ENCODE assay signal across 18 cellular contexts in the genomic region with DNA sequence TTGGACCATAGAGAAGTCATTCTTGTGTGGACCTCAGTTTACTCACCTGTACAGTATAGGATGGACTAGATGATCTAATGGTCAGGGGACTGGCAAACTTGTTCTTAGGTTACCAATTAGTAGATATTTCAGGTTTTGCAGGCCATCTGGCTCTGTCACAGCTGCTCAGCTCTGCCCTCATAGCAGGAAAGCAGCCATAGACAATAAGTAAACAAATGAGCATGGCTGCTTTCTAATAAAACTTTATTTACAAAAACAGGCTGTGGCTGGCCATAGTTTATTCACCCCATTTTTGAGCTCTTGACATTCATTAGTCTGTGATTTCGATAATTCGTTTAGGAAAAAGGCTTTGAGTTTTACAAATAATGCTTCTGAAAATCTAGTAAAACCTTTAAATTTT. TPM values are rescaled to one million over a fixed set of nuclear protein-coding genes. Genes with fewer than 3 reads are reported as not detected.
DNase-seq lines count a peak whose midpoint lies in the region; ATAC-seq, FAIRE-seq and TF ChIP-seq lines count a peak whose summit lies in the region.
"Had no signal": no experiment of that assay in that cellular context is flagged by ENCODE, and none has a peak within 500 bp of the region (broad histone marks: within the 10 kb centered on the region; RNA-seq: fewer than 3 reads in every experiment).

No MANE protein-coding gene starts in this region.

- TF ChIP-seq POLR2A in K562 (conservative IDR thresholded peaks at IDR 0.05) (no peak), sigmoid colon (IDR thresholded peaks at IDR 0.05) (no peak)

- CTCF ChIA-PET in CD4-positive, alpha-beta T cell (lab: Charles Lee), result no interaction called here
- CTCF ChIA-PET in K562 (lab: Yijun Ruan, JAX; ENCODE audit: low intra/inter-chr PET ratio), result no interaction called here
- CTCF ChIA-PET in mammary epithelial cell (lab: Charles Lee; ENCODE audit: low non-redundant PET), result no interaction called here

- H3K9ac ChIP-seq in Loucy (ENCODE audit: low read depth, low read length, poor library complexity, severe bottlenecking) (no peak overlapping the region), K562 (ENCODE audit: insufficient read depth in 1 of 2, low read depth in 2 of 2, low read length in 2 of 2) (no peak overlapping the region), mammary epithelial cell (ENCODE audit: insufficient read depth, low read length) (no peak overlapping the region)
- H3K9ac ChIP-seq: BLaER1 had no signal

- H3K27ac Mint-ChIP-seq in CD4-positive, alpha-beta T cell, result peak overlapping the region; percentile 32
- H3K27ac Mint-ChIP-seq: T-cell had no signal

- H3K36me3 ChIP-seq in Loucy (ENCODE audit: insufficient read depth, low read length), result peaks cover 4% of the 10 kb centered on the region; the same call in 1 of the 2 replicates
- peaks cover 2% of the 10 kb centered on the region; the same call in 1 of the 3 replicates for H3K36me3 ChIP-seq in K562 (ENCODE audit: control insufficient read depth, insufficient read depth, low read length)
- no peaks in the 10 kb centered on the region for H3K36me3 ChIP-seq in sigmoid colon
- no peaks in the 10 kb centered on the region for H3K36me3 ChIP-seq in mammary epithelial cell (ENCODE audit: insufficient read depth, low read length)

- peaks cover 4% of the 10 kb centered on the region; the same call in 1 of the 2 replicates for H3F3A ChIP-seq in Loucy (ENCODE audit: low read depth)

- no peak for TF ChIP-seq RAD21 in K562 (CRISPR knock-in tag; conservative IDR thresholded peaks at IDR 0.05 in 1 of 2, IDR thresholded peaks at IDR 0.05 in 1 of 2)

- H4K20me1 ChIP-seq in Loucy (ENCODE audit: insufficient read depth, low read length, poor library complexity, severe bottlenecking) (peaks cover 95% of the 10 kb centered on the region), K562 (replicated peaks; ENCODE audit: control insufficient read depth, insufficient read depth, low read length) (no peaks in the 10 kb centered on the region; the same call in 1 of the 2 replicates), mammary epithelial cell (ENCODE audit: insufficient read depth, low read length) (no peaks in the 10 kb centered on the region)

- peak overlapping the region; percentile 17 for H3K4me2 ChIP-seq in Loucy (ENCODE audit: low read depth, low read length, poor library complexity, severe bottlenecking)
- no peak overlapping the region for H3K4me2 ChIP-seq in K562 (ENCODE audit: insufficient read depth, low read length)
- H3K4me2 ChIP-seq in mammary epithelial cell (ENCODE audit: insufficient read depth, low read depth, low read length), result no peak overlapping the region
- H3K4me2 ChIP-seq: BLaER1 had no signal

- H3K4me3 Mint-ChIP-seq in CD4-positive, alpha-beta T cell, result peak overlapping the region; percentile 20

- peaks cover 90% of the 10 kb centered on the region for H3K4me1 Mint-ChIP-seq in CD4-positive, alpha-beta T cell (ENCODE audit: low read depth)

- no peaks in the 10 kb centered on the region for H3K27me3 ChIP-seq in CD4-positive, alpha-beta T cell (ENCODE audit: control insufficient read depth, insufficient read depth, low read length)
- H3K27me3 ChIP-seq in Loucy (ENCODE audit: insufficient read depth, low read length, poor library complexity, severe bottlenecking) (no peaks in the 10 kb centered on the region), K562 (ENCODE audit: control insufficient read depth in 2 of 2, insufficient read depth in 2 of 2, low read length in 2 of 2) (no peaks in the 10 kb centered on the region), sigmoid colon (no peaks in the 10 kb centered on the region), mammary epithelial cell (ENCODE audit: insufficient read depth, low read length) (no peaks in the 10 kb centered on the region)
- H3K27me3 ChIP-seq: BLaER1 had no signal

- TF ChIP-seq EP300 in K562 (IDR thresholded peaks at IDR 0.05; ENCODE audit: low read length) (no peak), sigmoid colon (IDR thresholded peaks at IDR 0.05) (no peak)

- no peaks in the 10 kb centered on the region for H3K9me3 ChIP-seq in CD4-positive, alpha-beta T cell (ENCODE audit: control insufficient read depth, low read length)
- H3K9me3 ChIP-seq in Loucy (ENCODE audit: insufficient read depth, low read depth, low read length), result no peaks in the 10 kb centered on the region
- H3K9me3 ChIP-seq in K562 (replicated peaks; ENCODE audit: control insufficient read depth, insufficient read depth, low read depth, low read length), result no peaks in the 10 kb centered on the region
- no peaks in the 10 kb centered on the region for H3K9me3 ChIP-seq in sigmoid colon
- no peaks in the 10 kb centered on the region for H3K9me3 ChIP-seq in mammary epithelial cell (replicated peaks; ENCODE audit: insufficient read depth, low read length)

- no peaks in the 10 kb centered on the region for H3K27me3 Mint-ChIP-seq in CD4-positive, alpha-beta T cell
- H3K27me3 Mint-ChIP-seq: IgD-negative memory B cell, T-cell had no signal

- intact Hi-C loops in CD4-positive, alpha-beta T cell (cut with DNase I, micrococcal nuclease), result no loop called here
- intact Hi-C loops in K562 (cut with micrococcal nuclease), result loop anchor here (10.0 kb wide), 1 partner anchor 177 kb away; no protein-coding TSS in a partner anchor
- intact Hi-C loops in sigmoid colon (cut with DNase I), result no loop called here
- intact Hi-C loops in mammary epithelial cell (cut with micrococcal nuclease), result no loop called here

- H3K9me3 Mint-ChIP-seq in CD4-positive, alpha-beta T cell, result no peaks in the 10 kb centered on the region
- H3K9me3 Mint-ChIP-seq: CD8-positive, alpha-beta memory T cell; IgD-negative memory B cell; T-cell had no signal

- no TSS peak for BruUV-seq in K562 (replicated peaks; lab: Mats Ljungman, UMichigan)
- no TSS peak for BruUV-seq in mammary epithelial cell (replicated peaks; lab: Mats Ljungman, UMichigan)

- FAIRE-seq in K562 (lab: Jason Lieb, UNC), result no peak

- in situ Hi-C loops in K562 (cut with MboI), result no loop called here
- in situ Hi-C loops in mammary epithelial cell (cut with MboI; ENCODE audit: low sequenced_read_pairs in 2 of 2), result no loop called here

- no peak overlapping the region for H3K27ac ChIP-seq in CD4-positive, alpha-beta T cell (ENCODE audit: low read depth, low read length)
- H3K27ac ChIP-seq in K562 (ENCODE audit: extremely low read depth, low read depth, low read length) (no peak overlapping the region), sigmoid colon (no peak overlapping the region), mammary epithelial cell (ENCODE audit: insufficient read depth, low read depth, low read length) (no peak overlapping the region)
- H3K27ac ChIP-seq: BLaER1 had no signal

- no peak for TF ChIP-seq CTCF in CD4-positive, alpha-beta T cell (IDR thresholded peaks at IDR 0.05)
- TF ChIP-seq CTCF in Loucy (conservative IDR thresholded peaks at IDR 0.05; ENCODE audit: low read length) (no peak), K562 (IDR thresholded peaks at IDR 0.05 in 2 of 3, conservative IDR thresholded peaks at IDR 0.05 in 1 of 3; ENCODE audit: insufficient read depth in 2 of 3, low read depth in 1 of 3, low read length in 3 of 3) (no peak), sigmoid colon (IDR thresholded peaks at IDR 0.05) (no peak), mammary epithelial cell (conservative IDR thresholded peaks at IDR 0.05 in 1 of 2, IDR thresholded peaks at IDR 0.05 in 1 of 2; ENCODE audit: extremely low read depth in 1 of 2, insufficient read depth in 1 of 2, low read depth in 1 of 2, low read length in 2 of 2) (no peak)

- H3K36me3 Mint-ChIP-seq in CD4-positive, alpha-beta T cell (ENCODE audit: low read depth), result peaks cover 14% of the 10 kb centered on the region

- H3K4me1 ChIP-seq in Loucy (ENCODE audit: insufficient read depth, low read length, poor library complexity, severe bottlenecking) (peaks cover 53% of the 10 kb centered on the region), K562 (replicated peaks in 1 of 2; ENCODE audit: control insufficient read depth in 2 of 2, insufficient read depth in 2 of 2, low read length in 2 of 2) (no peaks in the 10 kb centered on the region; a peak in 1 of 5 replicates), sigmoid colon (peaks cover 0 to 44% (median 10%) of the 10 kb centered on the region in 4 donors), mammary epithelial cell (ENCODE audit: insufficient read depth, low read length) (peaks cover 3% of the 10 kb centered on the region)

- 35% methylated on average over 2 of the region's 2 CpGs for WGBS in K562 (ENCODE audit: insufficient coverage, low coverage, missing lambda C conversion rate)
- WGBS in sigmoid colon, 2 donors, result 94 to 97% methylated on average over 2 of the region's 2 CpGs
- WGBS in mammary epithelial cell (ENCODE audit: low coverage, missing lambda C conversion rate), result 92% methylated on average over 2 of the region's 2 CpGs

- DNase-seq in DMS53 (lab: John Stamatoyannopoulos, UW) (peak; percentile 38), DMS53 treated with DMSO at 0.1 percent for 48 hours (lab: John Stamatoyannopoulos, UW; ENCODE audit: unreplicated experiment) (no peak), K562 (ENCODE audit: extremely low read depth in 1 of 4, low spot score in 3 of 4) (no peak), sigmoid colon (no peak), NCI-H1105 treated with DMSO at 0.1 percent for 48 hours (lab: John Stamatoyannopoulos, UW) (no peak), mammary epithelial cell (no peak)
- no peak for DNase-seq in CD4-positive, alpha-beta T cell
- DNase-seq: 8988T; CD8-positive, alpha-beta memory T cell; EL; NCI-H1436; NCI-H2029; T-cell had no signal

- no peak overlapping the region for H2AFZ ChIP-seq in Loucy (ENCODE audit: low read length)
- no peak overlapping the region for H2AFZ ChIP-seq in K562 (ENCODE audit: low read depth, low read length)
- no peak overlapping the region for H2AFZ ChIP-seq in mammary epithelial cell (ENCODE audit: low read depth, low read length)

- H3K79me2 ChIP-seq in Loucy (ENCODE audit: insufficient read depth, low read length) (peaks cover 97% of the 10 kb centered on the region), K562 (ENCODE audit: control insufficient read depth, insufficient read depth, low read length) (peaks cover 92% of the 10 kb centered on the region), mammary epithelial cell (ENCODE audit: insufficient read depth, low read length) (peaks cover 91% of the 10 kb centered on the region)

- POLR2A ChIA-PET in CD4-positive, alpha-beta T cell (lab: Charles Lee), result no interaction called here
- POLR2A ChIA-PET in K562 (lab: Yijun Ruan, JAX), result interaction anchor here (0.6 kb wide), 1 partner anchor 161 kb away, joined by 3 read pairs; no protein-coding TSS in a partner anchor

- no peaks in the 10 kb centered on the region for H3K9me2 ChIP-seq in Loucy (replicated peaks; ENCODE audit: low read depth, low read length)

- no peak for ATAC-seq in CD4-positive, alpha-beta T cell (ENCODE audit: poor library complexity)
- ATAC-seq in K562, result no peak
- ATAC-seq: Panc1, Right ventricle myocardium inferior, T-cell had no signal

- dilution Hi-C loops in mammary epithelial cell (cut with HindIII; ENCODE audit: low sequenced_read_pairs), result no loop called here

- H3K9me1 ChIP-seq in K562 (ENCODE audit: control insufficient read depth, insufficient read depth, low read length), result no peaks in the 10 kb centered on the region

- H3K4me3 ChIP-seq in Loucy (ENCODE audit: low read length, poor library complexity, severe bottlenecking) (no peak overlapping the region), K562 (no peak overlapping the region), sigmoid colon (no peak overlapping the region), mammary epithelial cell (replicated peaks in 1 of 3; ENCODE audit: insufficient read depth in 1 of 3, low read depth in 2 of 3, low read length in 3 of 3) (no peak overlapping the region)
- H3K4me3 ChIP-seq: BLaER1 had no signal

RNA-seq across cellular contexts. Expression of a gene that starts 12.7 kb away (rescaled TPM):
- 100 to 1,000 TPM; 117 to 125 TPM for total RNA-seq in CD4-positive, alpha-beta T cell
- 100 and 315 TPM in 2 replicates for total RNA-seq in K562 (2011; cell fraction: chromatin; rRNA removed; ENCODE audit: low replicate concordance)
- total RNA-seq in K562 (2011; cell fraction: nucleolus; rRNA removed), result 41.5 and 54.1 TPM in 2 replicates
- total RNA-seq in K562 (2011; cell fraction: nucleoplasm; rRNA removed), result 81.4 and 104 TPM in 2 replicates
- total RNA-seq in K562 (2014; rRNA removed), result 21.8 and 26.7 TPM in 2 replicates
- 37.8 TPM in 2 replicates for total RNA-seq in K562 (2014; rRNA removed; fragmentation: Illumina TruSeq; extraction: Trizol)
- total RNA-seq in K562 (2015; rRNA removed; fragmentation: Illumina TruSeq; extraction: Trizol), result 41.6 and 43.7 TPM in 2 replicates
- total RNA-seq in K562 (2021), result 42.1 and 52.1 TPM in 2 replicates
- polyA plus RNA-seq in K562 (2011; rRNA removed), result 26.9 and 34.7 TPM in 2 replicates
- 20.2 and 24.6 TPM in 2 replicates for polyA plus RNA-seq in K562 (2011; cell fraction: cytosol; rRNA removed)
- polyA plus RNA-seq in K562 (2011; cell fraction: nucleus; rRNA removed), result 46.2 and 52.3 TPM in 2 replicates
- 35.9 and 38.8 TPM in 2 replicates for polyA plus RNA-seq in K562 (2012)
- 39.4 and 45.7 TPM in 2 replicates for polyA plus RNA-seq in K562 (2014; fragmentation: Illumina TruSeq; extraction: Trizol)
- polyA plus RNA-seq in K562 (2014; fragmentation: Nextera tagmentation; extraction: Ambion mirVana), result 10 to 100 TPM; 12.5 to 25.3 TPM
- polyA plus RNA-seq in K562 (2014; rRNA removed), result 16.6 and 20.5 TPM in 2 replicates
- polyA minus RNA-seq in K562 (2011; rRNA and poly(A)+ RNA removed), result 112 and 118 TPM in 2 replicates
- 36.4 and 37.0 TPM in 2 replicates for polyA minus RNA-seq in K562 (2011; cell fraction: cytosol; rRNA and poly(A)+ RNA removed)
- polyA minus RNA-seq in K562 (2011; cell fraction: nucleus; rRNA and poly(A)+ RNA removed), result 30.4 and 53.4 TPM in 2 replicates
- total RNA-seq in sigmoid colon, result 10 to 100 TPM; 64.6 to 91.1 (median 82.8) TPM
- polyA plus RNA-seq in sigmoid colon, result 10 to 100 TPM in 1 of 3 donors, 1 to 10 TPM in 2; 8.4 to 30.8 (median 8.8) TPM
- 10 to 100 TPM; 54.1 to 54.3 TPM for total RNA-seq in mammary epithelial cell
- 45.4 TPM for polyA plus RNA-seq in mammary epithelial cell
- 81.5 TPM for polyA minus RNA-seq in mammary epithelial cell
